Comparison of ENCODE assay signal across 9 cellular contexts in genomic region chr1:170562644-170563338, GRCh38. TPM values are rescaled to one million over a fixed set of nuclear protein-coding genes. Genes with fewer than 3 reads are reported as not detected.
DNase-seq lines count a peak whose midpoint lies in the region; ATAC-seq and TF ChIP-seq lines count a peak whose summit lies in the region.
"Had no signal": no experiment of that assay in that cellular context is flagged by ENCODE, and none has a peak within 500 bp of the region (broad histone marks: within the 10 kb centered on the region; RNA-seq: fewer than 3 reads in every experiment).

No MANE protein-coding gene starts in this region.

- peak overlapping the region; percentile 81 for H3K14ac ChIP-seq in IMR-90 (replicated peaks; ENCODE audit: low read depth, low read length)

- H2AK5ac ChIP-seq in IMR-90 (ENCODE audit: low read depth, low read length): peak overlapping the region; percentile 24

- H3K4me3 ChIP-seq in IMR-90 (ENCODE audit: insufficient read depth, low read depth, low read length) (no peak overlapping the region), adrenal gland (peak overlapping the region in 1 of 4 donors; percentile 17), hepatocyte (no peak overlapping the region), skin epidermis (peak overlapping the region in 1 of 7 experiments; percentile 5)
- H3K4me3 ChIP-seq: cardiac muscle cell had no signal

- dilution Hi-C loops in IMR-90 (cut with HindIII; ENCODE audit: low sequenced_read_pairs, unreplicated experiment): no loop called here

- CTCF ChIA-PET in IMR-90 (lab: Yijun Ruan, JAX): interaction anchor here (1.0 kb wide), 1 partner anchor 18 kb away, joined by 3 read pairs; no protein-coding TSS in a partner anchor

- TF ChIP-seq RAD21 in IMR-90 (IDR thresholded peaks at IDR 0.05; ENCODE audit: low read length): peak; percentile 14; the same call in 1 of the 2 replicates

- H2BK15ac ChIP-seq in IMR-90 (ENCODE audit: low read depth, low read length): peak overlapping the region; percentile 72; the same call in 2 of the 3 replicates

- in situ Hi-C loops in IMR-90 (cut with MboI; ENCODE audit: low sequenced_read_pairs): no loop called here

- H4K20me1 ChIP-seq in IMR-90 (ENCODE audit: insufficient read depth, low read length) (no peaks in the 10 kb centered on the region), hepatocyte (ENCODE audit: insufficient read depth, poor library complexity, severe bottlenecking) (no peaks in the 10 kb centered on the region)

- peak overlapping the region; percentile 41 to 80 for H4K8ac ChIP-seq in IMR-90 (ENCODE audit: low read depth in 2 of 2, low read length in 2 of 2)

- H3K4ac ChIP-seq in IMR-90 (ENCODE audit: low read depth, low read length): peak overlapping the region; percentile 87

- H3K9me3 ChIP-seq in IMR-90 (ENCODE audit: control insufficient read depth, insufficient read depth, low read length) (peaks cover 9% of the 10 kb centered on the region; the same call in 1 of the 2 replicates), adrenal gland (replicated peaks in 1 of 3) (no peaks in the 10 kb centered on the region), hepatocyte (ENCODE audit: low read depth) (no peaks in the 10 kb centered on the region)

- peak overlapping the region; percentile 97 for H4K5ac ChIP-seq in IMR-90 (ENCODE audit: low read depth, low read length)

- TF ChIP-seq POLR2A in IMR-90 (IDR thresholded peaks at IDR 0.05; ENCODE audit: low read depth, low read length) (no peak), adrenal gland (IDR thresholded peaks at IDR 0.05) (no peak)

- no peaks in the 10 kb centered on the region for H3K79me2 ChIP-seq in hepatocyte

- H2BK5ac ChIP-seq in IMR-90 (ENCODE audit: low read depth, low read length, poor library complexity, severe bottlenecking): peak overlapping the region; percentile 88

- H2AFZ ChIP-seq in IMR-90 (replicated peaks; ENCODE audit: low read length, poor library complexity) (peak overlapping the region; percentile 84), hepatocyte (peak overlapping the region; percentile 1)

- DNase-seq in AG08395 (ENCODE audit: low spot score) (peak; percentile 83), IMR-90 (peak; percentile 87), adrenal gland (peak; percentile 74 to 88 (median 86)), hepatocyte (ENCODE audit: low spot score) (peak; percentile 68), GDM1 (lab: John Stamatoyannopoulos, UW) (no peak)
- DNase-seq in central memory CD4-positive, alpha-beta T cell: no peak

- peak overlapping the region; percentile 94 for H2BK20ac ChIP-seq in IMR-90 (ENCODE audit: low read depth, low read length)

- H3K18ac ChIP-seq in IMR-90 (ENCODE audit: low read depth, low read length): peak overlapping the region; percentile 96

- H3K9me1 ChIP-seq in IMR-90 (ENCODE audit: insufficient read depth, low read length): peaks cover 6% of the 10 kb centered on the region; the same call in 1 of the 2 replicates

- H3K9me2 ChIP-seq in hepatocyte (replicated peaks; ENCODE audit: insufficient read depth): no peaks in the 10 kb centered on the region

- H3K79me1 ChIP-seq in IMR-90 (ENCODE audit: low read depth in 1 of 2, low read length in 2 of 2): no peaks in the 10 kb centered on the region; a peak in 1 of 4 replicates

- no CpG with 5 or more reads among the region's 7 CpGs for WGBS in IMR-90 (ENCODE audit: extremely low coverage in 2 of 2, insufficient read length in 1 of 2), 2 experiments
- 9 to 21% (median 16%) methylated on average over 7 of the region's 7 CpGs for WGBS in adrenal gland, 4 donors
- WGBS in hepatocyte (ENCODE audit: low lambda C conversion rate, missing lambda C conversion rate): 45% methylated on average over 7 of the region's 7 CpGs

- TF ChIP-seq CTCF in IMR-90 (conservative IDR thresholded peaks at IDR 0.05; ENCODE audit: low read depth, low read length) (no peak), adrenal gland (IDR thresholded peaks at IDR 0.05) (no peak), hepatocyte (IDR thresholded peaks at IDR 0.05; ENCODE audit: poor library complexity) (no peak)

- ATAC-seq in GM18870 (IDR thresholded peaks at IDR 0.05; ENCODE audit: unreplicated experiment) (peak; percentile 55), IMR-90 (ENCODE audit: low read depth) (peak; percentile 92)

- peak overlapping the region; percentile 56 for H2AK9ac ChIP-seq in IMR-90 (replicated peaks; ENCODE audit: low read depth, low read length, poor library complexity)

- intact Hi-C loops in IMR-90 (cut with micrococcal nuclease) (no loop called here), adrenal gland (cut with DNase I) (no loop called here)

- H4K91ac ChIP-seq in IMR-90 (ENCODE audit: insufficient read depth, low read depth, low read length): peak overlapping the region; percentile 85

- no TSS peak for BruUV-seq in IMR-90 (replicated peaks; lab: Mats Ljungman, UMichigan)

- peaks cover 14% of the 10 kb centered on the region for H3K4me1 ChIP-seq in IMR-90 (ENCODE audit: control insufficient read depth, insufficient read depth, low read length)
- peaks cover 11 to 18% of the 10 kb centered on the region in 2 donors for H3K4me1 ChIP-seq in adrenal gland (replicated peaks in 1 of 2)
- peaks cover 6% of the 10 kb centered on the region for H3K4me1 ChIP-seq in hepatocyte (ENCODE audit: insufficient read depth)

- peak overlapping the region; percentile 80 for H3K9ac ChIP-seq in IMR-90 (ENCODE audit: low read depth, low read length)

- peak overlapping the region; percentile 79 for H3K56ac ChIP-seq in IMR-90 (ENCODE audit: extremely low read depth, insufficient read depth, low read length)

- POLR2A ChIA-PET in IMR-90 (lab: Charles Lee; ENCODE audit: unreplicated experiment): no interaction called here

- H3K36me3 ChIP-seq in IMR-90 (ENCODE audit: control insufficient read depth, insufficient read depth, low read length) (no peaks in the 10 kb centered on the region), adrenal gland (replicated peaks in 1 of 2) (no peaks in the 10 kb centered on the region), hepatocyte (replicated peaks; ENCODE audit: insufficient read depth, low read depth) (no peaks in the 10 kb centered on the region)
- H3K36me3 ChIP-seq: cardiac muscle cell had no signal

- H3K27ac ChIP-seq in IMR-90 (ENCODE audit: insufficient read depth, low read length) (peak overlapping the region; percentile 95), adrenal gland (peak overlapping the region in 4 of 5 donors; percentile 38 to 86 (median 72)), hepatocyte (peak overlapping the region; percentile 51), skin epidermis (peak overlapping the region in 20 of 21 experiments; percentile 32 to 94 (median 79))
- H3K27ac ChIP-seq: cardiac muscle cell had no signal

- peak overlapping the region; percentile 44; the same call in 1 of the 2 replicates for H3K23ac ChIP-seq in IMR-90 (ENCODE audit: low read depth, low read length)

- H2BK120ac ChIP-seq in IMR-90 (ENCODE audit: low read depth, low read length): peak overlapping the region; percentile 94

- no peaks in the 10 kb centered on the region for H3K27me3 ChIP-seq in IMR-90 (ENCODE audit: control insufficient read depth, insufficient read depth, low read length)
- H3K27me3 ChIP-seq in adrenal gland: no peaks in the 10 kb centered on the region
- no peaks in the 10 kb centered on the region for H3K27me3 ChIP-seq in hepatocyte
- H3K27me3 ChIP-seq: cardiac muscle cell had no signal

- H3K4me2 ChIP-seq in IMR-90 (ENCODE audit: low read depth, low read length): peak overlapping the region; percentile 29
- H3K4me2 ChIP-seq in hepatocyte: peak overlapping the region; percentile 42

TF ChIP-seq in IMR-90, 13 proteins besides CTCF, POLR2A, EP300 and RAD21:
- 0 out of 2 replicates have a peak, but pooled peaks have one; percentile 35 for TF ChIP-seq MAZ (IDR thresholded peaks at IDR 0.05; ENCODE audit: borderline replicate concordance, low read depth, low read length)
- no peak for TF ChIP-seq NFE2L2 (IDR thresholded peaks at IDR 0.05; ENCODE audit: low read depth, low read length)
- no peak for TF ChIP-seq RCOR1 (IDR thresholded peaks at IDR 0.05; ENCODE audit: insufficient replicate concordance, low read length)
- TF ChIP-seq BHLHE40 (IDR thresholded peaks at IDR 0.05; ENCODE audit: low read depth, low read length): 0 out of 2 replicates have a peak, but pooled peaks have one; percentile 19
- peak; percentile 88 for TF ChIP-seq FOS (IDR thresholded peaks at IDR 0.05; ENCODE audit: low read depth, low read length)
- TF ChIP-seq CHD1 (IDR thresholded peaks at IDR 0.05; ENCODE audit: low read depth, low read length): no peak

RNA-seq across cellular contexts. Expression of gene GORAB, which starts 30.8 kb away (rescaled TPM):
- total RNA-seq in IMR-90 (2012; rRNA removed) (11.3 and 17.2 TPM in 2 replicates), adrenal gland (10 to 100 TPM in 6 of 8 donors, 1 to 10 TPM in 2; 9.1 to 25.9 (median 14.3) TPM), hepatocyte (13.7 and 16.9 TPM in 2 replicates)
- polyA plus RNA-seq in IMR-90 (2012; rRNA removed) (11.0 and 14.0 TPM in 2 replicates), adrenal gland (10 to 100 TPM; 11.0 to 20.6 (median 16.1) TPM), hepatocyte (6.7 and 10.9 TPM in 2 replicates)
- 1.2 and 1.7 TPM in 2 replicates for polyA plus RNA-seq in IMR-90 (2012; cell fraction: cytosol; rRNA removed)
- 4.9 and 81.0 TPM in 2 replicates for polyA plus RNA-seq in IMR-90 (2012; cell fraction: nucleus; rRNA removed; ENCODE audit: low replicate concordance)

Comparison
In these comparisons a context has a peak if more than half of its experiments do, and no peak if none do; other contexts are left out.
1. DNase-seq: peak in AG08395 (single experiment), IMR-90 (single experiment), adrenal gland (7 of 7) and hepatocyte (single experiment); none in GDM1 (single experiment) and central memory CD4-positive, alpha-beta T cell (single experiment).
2. Peak in every context shown above with its lines, with median percentiles within 50 percentile points of each other: H3K27ac ChIP-seq.